38 cellular contexts compared by ENCODE assay signal in the genomic region with DNA sequence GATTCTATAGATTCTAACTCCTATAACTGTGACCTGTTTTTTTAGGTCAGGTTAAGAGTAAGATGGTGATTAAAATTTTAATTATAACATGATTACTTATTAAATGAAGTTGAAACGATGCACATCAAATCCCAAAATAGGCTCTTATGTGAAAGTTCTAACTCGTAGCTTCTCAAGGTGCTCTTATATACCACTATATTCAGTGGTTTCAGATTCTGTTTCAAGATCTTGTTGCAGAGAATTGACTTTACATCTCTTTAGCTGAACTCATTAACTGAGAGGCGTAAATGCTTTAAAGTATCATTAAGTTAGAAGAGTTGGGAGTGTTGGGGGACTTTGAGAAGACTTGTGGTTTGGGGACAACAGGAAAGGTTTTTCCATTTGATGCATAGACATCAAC.
"Had no signal": no experiment of that assay in that cellular context is flagged by ENCODE, and none has a peak within 500 bp of the region (broad histone marks: within the 10 kb centered on the region; RNA-seq: fewer than 3 reads in every experiment).

No MANE protein-coding gene starts in this region.

- H3K4me3 Mint-ChIP-seq: activated naive CD4-positive, alpha-beta T cell treated with anti-CD3 and anti-CD28 coated beads for 36 hours; activated naive CD4-positive, alpha-beta T cell treated with anti-CD3 and anti-CD28 coated beads, Interleukin-2, amount 10 ng/mL, durations not matched to agents 7 days and 5 days; activated naive CD4-positive, alpha-beta T cell treated with anti-CD3 and anti-CD28 coated beads, Interleukin-2, amount 50 U/mL, for 24 hours; activated naive CD8-positive, alpha-beta T cell; activated naive CD8-positive, alpha-beta T cell treated with anti-CD3 and anti-CD28 coated beads for 36 hours; activated naive CD8-positive, alpha-beta T cell treated with anti-CD3 and anti-CD28 coated beads, Interleukin-2, amount 10 ng/mL, durations not matched to agents 7 days and 5 days; activated naive CD8-positive, alpha-beta T cell treated with anti-CD3 and anti-CD28 coated beads, Interleukin-2, amount 50 U/mL, for 24 hours; activated T-cell treated with anti-CD3 and anti-CD28 coated beads, Interleukin-2, amount 50 U/mL, for 24 hours; activated T-cell treated with anti-CD3 and anti-CD28 coated beads, Interleukin-2, amount 50 U/mL, for 4 hours; activated T-cell treated with anti-CD3 and anti-CD28 coated beads, Interleukin-2, amount 50 U/mL, for 72 hours; activated T-helper 1 cell treated with anti-CD3 and anti-CD28 coated beads, Interleukin-12 subunit alpha, Interleukin-12 subunit beta, Interleukin-2, Interleukin-4 antibody, amounts not matched to agents 30 ng/mL and 10 ng/mL and 1 ng/mL, durations not matched to agents 14 hours and 24 hours and 36 hours; activated T-helper 17 cell treated with anti-CD3 and anti-CD28 coated beads, Interleukin-2, amount 50 U/mL, for 72 hours; brain; central memory CD8-positive, alpha-beta T cell had no signal

- H3K9me3 Mint-ChIP-seq: activated naive CD4-positive, alpha-beta T cell treated with anti-CD3 and anti-CD28 coated beads, Interleukin-2, amount 50 U/mL, for 24 hours; activated naive CD4-positive, alpha-beta T cell treated with anti-CD3 and anti-CD28 coated beads, Interleukin-2, amount 50 U/mL, for 72 hours; activated naive CD8-positive, alpha-beta T cell treated with anti-CD3 and anti-CD28 coated beads, Interleukin-2, amount 10 ng/mL, durations not matched to agents 7 days and 5 days; activated naive CD8-positive, alpha-beta T cell treated with anti-CD3 and anti-CD28 coated beads, Interleukin-2, amount 50 U/mL, for 24 hours; activated T-cell treated with anti-CD3 and anti-CD28 coated beads, Interleukin-2, amount 50 U/mL, for 24 hours; activated T-cell treated with anti-CD3 and anti-CD28 coated beads, Interleukin-2, amount 50 U/mL, for 4 hours; activated T-helper 1 cell treated with anti-CD3 and anti-CD28 coated beads, Interleukin-12 subunit alpha, Interleukin-12 subunit beta, Interleukin-2, Interleukin-4 antibody, amounts not matched to agents 30 ng/mL and 10 ng/mL and 1 ng/mL, durations not matched to agents 14 hours and 24 hours and 36 hours; activated T-helper 2 cell treated with anti-CD3 and anti-CD28 coated beads, Interferon-gamma antibody, Interleukin-2, Interleukin-4, amounts not matched to agents 10 μg/mL and 5 μg/mL and 100 μg/mL, durations not matched to agents 14 hours and 24 hours and 36 hours; brain had no signal

- DNase-seq: activated effector memory CD4-positive, alpha-beta T cell treated with anti-CD3 and anti-CD28 coated beads, Interleukin-2, amount 50 U/mL, for 16 hours; activated effector memory CD4-positive, alpha-beta T cell treated with Interleukin-2 at 50 U/mL for 16 hours; activated gamma-delta T cell; activated gamma-delta T cell treated with Interleukin-2 at 50 U/mL for 16 hours; activated naive CD4-positive, alpha-beta T cell; activated naive CD4-positive, alpha-beta T cell treated with anti-CD3 and anti-CD28 coated beads for 36 hours; activated naive CD4-positive, alpha-beta T cell treated with anti-CD3 and anti-CD28 coated beads, Interleukin-2, amount 10 ng/mL, durations not matched to agents 7 days and 5 days; activated naive CD4-positive, alpha-beta T cell treated with anti-CD3 and anti-CD28 coated beads, Interleukin-2, amount 50 U/mL, for 16 hours; activated naive CD4-positive, alpha-beta T cell treated with Interleukin-2 at 50 U/mL for 16 hours; activated naive CD8-positive, alpha-beta T cell treated with anti-CD3 and anti-CD28 coated beads for 36 hours; activated naive CD8-positive, alpha-beta T cell treated with anti-CD3 and anti-CD28 coated beads, Interleukin-2, amount 10 ng/mL, durations not matched to agents 7 days and 5 days; activated naive CD8-positive, alpha-beta T cell treated with anti-CD3 and anti-CD28 coated beads, Interleukin-2, amount 50 U/mL, for 24 hours; activated T-cell treated with anti-CD3 and anti-CD28 coated beads, Interleukin-2, amount 50 U/mL, for 1 hour; activated T-cell treated with anti-CD3 and anti-CD28 coated beads, Interleukin-2, amount 50 U/mL, for 24 hours; activated T-cell treated with anti-CD3 and anti-CD28 coated beads, Interleukin-2, amount 50 U/mL, for 4 hours; activated T-cell treated with anti-CD3 and anti-CD28 coated beads, Interleukin-2, amount 50 U/mL, for 48 hours; activated T-cell treated with anti-CD3 and anti-CD28 coated beads, Interleukin-2, amount 50 U/mL, for 72 hours; adrenal gland; amniotic stem cell; amygdala; anterior cingulate cortex; aorta; body of pancreas; brain microvascular endothelial cell; caudate nucleus; central memory CD4-positive, alpha-beta T cell; cerebellar nuclear complex had no signal

- ATAC-seq: activated naive CD4-positive, alpha-beta T cell treated with anti-CD3 and anti-CD28 coated beads, Interleukin-2, amount 50 U/mL, for 72 hours; activated naive CD8-positive, alpha-beta T cell treated with anti-CD3 and anti-CD28 coated beads, Interleukin-2, amount 50 U/mL, for 24 hours; activated T-cell treated with anti-CD3 and anti-CD28 coated beads, Interleukin-2, amount 50 U/mL, for 4 hours; activated T-cell treated with anti-CD3 and anti-CD28 coated beads, Interleukin-2, amount 50 U/mL, for 72 hours; activated T-helper 17 cell treated with anti-CD3 and anti-CD28 coated beads, Interleukin-2, amount 50 U/mL, for 72 hours; body of pancreas had no signal

- H3K4me1 Mint-ChIP-seq: activated naive CD4-positive, alpha-beta T cell treated with anti-CD3 and anti-CD28 coated beads, Interleukin-2, amount 10 ng/mL, durations not matched to agents 7 days and 5 days; activated naive CD4-positive, alpha-beta T cell treated with anti-CD3 and anti-CD28 coated beads, Interleukin-2, amount 50 U/mL, for 24 hours; activated naive CD8-positive, alpha-beta T cell treated with anti-CD3 and anti-CD28 coated beads for 36 hours; activated naive CD8-positive, alpha-beta T cell treated with anti-CD3 and anti-CD28 coated beads, Interleukin-2, amount 10 ng/mL, durations not matched to agents 7 days and 5 days; activated naive CD8-positive, alpha-beta T cell treated with anti-CD3 and anti-CD28 coated beads, Interleukin-2, amount 50 U/mL, for 24 hours; activated T-helper 17 cell treated with anti-CD3 and anti-CD28 coated beads, Interleukin-2, amount 50 U/mL, for 72 hours; central memory CD8-positive, alpha-beta T cell had no signal

- H3K4me3 ChIP-seq: adrenal gland, ascending aorta, body of pancreas, breast epithelium, cardiac muscle cell had no signal

- H3K36me3 Mint-ChIP-seq: activated naive CD4-positive, alpha-beta T cell treated with anti-CD3 and anti-CD28 coated beads, Interleukin-2, amount 10 ng/mL, durations not matched to agents 7 days and 5 days; activated naive CD4-positive, alpha-beta T cell treated with anti-CD3 and anti-CD28 coated beads, Interleukin-2, amount 50 U/mL, for 24 hours; activated naive CD4-positive, alpha-beta T cell treated with anti-CD3 and anti-CD28 coated beads, Interleukin-2, amount 50 U/mL, for 72 hours; activated naive CD8-positive, alpha-beta T cell; activated naive CD8-positive, alpha-beta T cell treated with anti-CD3 and anti-CD28 coated beads for 36 hours; activated naive CD8-positive, alpha-beta T cell treated with anti-CD3 and anti-CD28 coated beads, Interleukin-2, amount 10 ng/mL, durations not matched to agents 7 days and 5 days; brain had no signal

- H3K4me1 ChIP-seq: adrenal gland, ascending aorta, body of pancreas, breast epithelium had no signal

- H3K27me3 ChIP-seq: adrenal gland, ascending aorta, body of pancreas, brain microvascular endothelial cell, breast epithelium, cardiac muscle cell had no signal

- H3K27ac Mint-ChIP-seq: activated naive CD4-positive, alpha-beta T cell treated with anti-CD3 and anti-CD28 coated beads for 36 hours; activated naive CD4-positive, alpha-beta T cell treated with anti-CD3 and anti-CD28 coated beads, Interleukin-2, amount 10 ng/mL, durations not matched to agents 7 days and 5 days; activated naive CD4-positive, alpha-beta T cell treated with anti-CD3 and anti-CD28 coated beads, Interleukin-2, amount 50 U/mL, for 24 hours; activated naive CD4-positive, alpha-beta T cell treated with anti-CD3 and anti-CD28 coated beads, Interleukin-2, amount 50 U/mL, for 72 hours; activated naive CD8-positive, alpha-beta T cell; activated naive CD8-positive, alpha-beta T cell treated with anti-CD3 and anti-CD28 coated beads for 36 hours; activated naive CD8-positive, alpha-beta T cell treated with anti-CD3 and anti-CD28 coated beads, Interleukin-2, amount 10 ng/mL, durations not matched to agents 7 days and 5 days; activated naive CD8-positive, alpha-beta T cell treated with anti-CD3 and anti-CD28 coated beads, Interleukin-2, amount 50 U/mL, for 24 hours; activated T-cell treated with anti-CD3 and anti-CD28 coated beads, Interleukin-2, amount 50 U/mL, for 24 hours; activated T-cell treated with anti-CD3 and anti-CD28 coated beads, Interleukin-2, amount 50 U/mL, for 72 hours; activated T-helper 1 cell treated with anti-CD3 and anti-CD28 coated beads, Interleukin-12 subunit alpha, Interleukin-12 subunit beta, Interleukin-2, Interleukin-4 antibody, amounts not matched to agents 30 ng/mL and 10 ng/mL and 1 ng/mL, durations not matched to agents 14 hours and 24 hours and 36 hours; activated T-helper 17 cell treated with anti-CD3 and anti-CD28 coated beads, Interleukin-2, amount 50 U/mL, for 72 hours; activated T-helper 2 cell treated with anti-CD3 and anti-CD28 coated beads, Interferon-gamma antibody, Interleukin-2, Interleukin-4, amounts not matched to agents 10 μg/mL and 5 μg/mL and 100 μg/mL, durations not matched to agents 14 hours and 24 hours and 36 hours; brain had no signal

- H3K27ac ChIP-seq: adrenal gland, ascending aorta, body of pancreas, brain microvascular endothelial cell, breast epithelium, cardiac muscle cell had no signal

- H3K27me3 Mint-ChIP-seq: activated naive CD4-positive, alpha-beta T cell treated with anti-CD3 and anti-CD28 coated beads, Interleukin-2, amount 10 ng/mL, durations not matched to agents 7 days and 5 days; activated naive CD4-positive, alpha-beta T cell treated with anti-CD3 and anti-CD28 coated beads, Interleukin-2, amount 50 U/mL, for 24 hours; activated naive CD8-positive, alpha-beta T cell; activated naive CD8-positive, alpha-beta T cell treated with anti-CD3 and anti-CD28 coated beads for 36 hours; activated naive CD8-positive, alpha-beta T cell treated with anti-CD3 and anti-CD28 coated beads, Interleukin-2, amount 10 ng/mL, durations not matched to agents 7 days and 5 days; activated naive CD8-positive, alpha-beta T cell treated with anti-CD3 and anti-CD28 coated beads, Interleukin-2, amount 50 U/mL, for 24 hours; activated T-cell treated with anti-CD3 and anti-CD28 coated beads, Interleukin-2, amount 50 U/mL, for 24 hours; activated T-helper 17 cell treated with anti-CD3 and anti-CD28 coated beads, Interleukin-2, amount 50 U/mL, for 72 hours; brain; central memory CD8-positive, alpha-beta T cell had no signal

- H3K9me3 ChIP-seq: adrenal gland, ascending aorta, body of pancreas, breast epithelium had no signal

- H3K36me3 ChIP-seq: adrenal gland, ascending aorta, brain microvascular endothelial cell, breast epithelium, cardiac muscle cell had no signal
